ENCODE assay signal across 19 cellular contexts in the genomic region with DNA sequence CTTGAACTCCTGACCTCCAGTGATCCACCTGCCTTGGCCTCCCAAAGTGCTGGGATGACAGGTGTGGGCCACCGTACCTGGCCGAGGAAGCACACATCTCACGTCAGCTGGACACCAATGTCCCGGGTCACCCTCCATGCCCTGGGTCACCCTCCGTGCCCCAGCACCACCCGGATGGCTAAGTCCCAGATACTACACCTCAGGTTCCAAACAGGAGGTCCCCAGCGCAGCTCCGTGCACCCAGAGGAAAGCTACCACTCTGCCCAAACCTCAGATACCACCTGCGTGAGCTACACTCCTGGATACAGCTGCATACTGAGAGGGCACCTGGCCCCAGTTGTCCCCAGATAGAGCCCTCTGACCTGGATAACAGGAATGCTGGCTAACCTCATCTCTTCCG. TPM values are rescaled to one million over a fixed set of nuclear protein-coding genes. Genes with fewer than 3 reads are reported as not detected.
DNase-seq lines count a peak whose midpoint lies in the region; ATAC-seq, FAIRE-seq and TF ChIP-seq lines count a peak whose summit lies in the region.
"Had no signal": no experiment of that assay in that cellular context is flagged by ENCODE, and none has a peak within 500 bp of the region (broad histone marks: within the 10 kb centered on the region; RNA-seq: fewer than 3 reads in every experiment).

No MANE protein-coding gene starts in this region.

- no peaks in the 10 kb centered on the region for H3K9me3 ChIP-seq in kidney (ENCODE audit: control insufficient read depth in 1 of 2, low read length in 2 of 2)
- H3K9me3 ChIP-seq in osteoblast (ENCODE audit: low read depth, low read length), result no peaks in the 10 kb centered on the region
- H3K9me3 ChIP-seq: BE2C had no signal

- no peak overlapping the region for H3K27ac Mint-ChIP-seq in nephron progenitor cell

- peaks cover 44% of the 10 kb centered on the region for H3K4me1 Mint-ChIP-seq in nephron progenitor cell

- intact Hi-C loops in kidney (cut with DNase I), result no loop called here

- ATAC-seq in GM21367 (IDR thresholded peaks at IDR 0.05; ENCODE audit: unreplicated experiment), result no peak
- no peak for ATAC-seq in HG02571 (IDR thresholded peaks at IDR 0.05; ENCODE audit: unreplicated experiment)
- ATAC-seq: GM12878 had no signal

- H3K9ac ChIP-seq in kidney (ENCODE audit: low read length in 2 of 2), result no peak overlapping the region
- H3K9ac ChIP-seq: GM23248 had no signal

- no peak for FAIRE-seq in kidney (lab: Jason Lieb, UNC)
- FAIRE-seq: A204.1, GM12878, GM18507 had no signal

- no peak overlapping the region for H2AFZ ChIP-seq in osteoblast (ENCODE audit: low read length)
- H2AFZ ChIP-seq: GM23248 had no signal

- DNase-seq in 8988T (peak; percentile 4), ecto neural progenitor cell (ENCODE audit: low spot score) (peak; percentile 36), kidney (peak; percentile 53), osteoblast (ENCODE audit: insufficient read length, low spot score, missing footprints) (peak; percentile 62), nephron progenitor cell (no peak)
- DNase-seq: BE2C; CD4-positive, alpha-beta memory T cell; DMS79; GM23248; H7; IMR-90 had no signal

- H3K4me1 ChIP-seq in kidney (ENCODE audit: control insufficient read depth in 1 of 2, insufficient read depth in 1 of 2, low read depth in 1 of 2, low read length in 2 of 2), result peaks cover 0 to 4% of the 10 kb centered on the region in 2 donors
- H3K4me1 ChIP-seq in osteoblast (ENCODE audit: insufficient read depth, low read length), result peaks cover 3% of the 10 kb centered on the region
- H3K4me1 ChIP-seq: BE2C had no signal

- peaks cover 13% of the 10 kb centered on the region for H3K27me3 ChIP-seq in osteoblast (ENCODE audit: insufficient read depth, low read length)

- no peaks in the 10 kb centered on the region for H4K20me1 ChIP-seq in osteoblast (ENCODE audit: insufficient read depth, low read length)

- H3K36me3 ChIP-seq in kidney (ENCODE audit: control insufficient read depth in 1 of 2, insufficient read depth in 2 of 2, low read length in 2 of 2), result no peaks in the 10 kb centered on the region
- no peaks in the 10 kb centered on the region for H3K36me3 ChIP-seq in osteoblast (ENCODE audit: insufficient read depth, low read length)
- H3K36me3 ChIP-seq: BE2C had no signal

- peaks cover 83% of the 10 kb centered on the region for H3K27me3 Mint-ChIP-seq in nephron progenitor cell (ENCODE audit: low read depth, poor library complexity)

- no peak overlapping the region for H3K4me2 ChIP-seq in osteoblast (ENCODE audit: insufficient read depth, low read length)

- no peak overlapping the region for H3K4me3 Mint-ChIP-seq in nephron progenitor cell

- no peaks in the 10 kb centered on the region for H3K36me3 Mint-ChIP-seq in nephron progenitor cell (ENCODE audit: low read depth)

- no peak overlapping the region for H3K4me3 ChIP-seq in kidney (ENCODE audit: low read length in 2 of 2)
- no peak overlapping the region for H3K4me3 ChIP-seq in osteoblast (ENCODE audit: insufficient read depth, low read length)
- H3K4me3 ChIP-seq: GM12878, GM23248 had no signal

- no peaks in the 10 kb centered on the region for H3K79me2 ChIP-seq in osteoblast (ENCODE audit: insufficient read depth, low read length)

- no peaks in the 10 kb centered on the region for H3K9me3 Mint-ChIP-seq in nephron progenitor cell

- TF ChIP-seq CTCF in kidney (IDR thresholded peaks at IDR 0.05; ENCODE audit: borderline replicate concordance, extremely low read depth, insufficient read depth) (no peak), osteoblast (IDR thresholded peaks at IDR 0.05; ENCODE audit: extremely low read depth, low read depth, low read length) (no peak), nephron progenitor cell (IDR thresholded peaks at IDR 0.05) (no peak)

- H3K27ac ChIP-seq in kidney (ENCODE audit: low read depth in 2 of 2, low read length in 2 of 2) (no peak overlapping the region), osteoblast (ENCODE audit: low read depth, low read length) (no peak overlapping the region)
- H3K27ac ChIP-seq: C4-2B, GM23248 had no signal

RNA-seq across cellular contexts. Expression of a gene that starts 14.0 kb away (rescaled TPM):
- total RNA-seq in kidney, result 1.2 TPM
- polyA plus RNA-seq in kidney (ENCODE audit: insufficient read depth, low read depth, low replicate concordance), result 2.6 TPM
- total RNA-seq in osteoblast, result not detected in 2 replicates
- total RNA-seq: CD4-positive, alpha-beta memory T cell; GM12878; GM23248; HT-29; IMR-90 had no signal
- polyA plus RNA-seq: GM23248 had no signal

RNA-seq across cellular contexts. Expression of a gene that starts 40.5 kb away (rescaled TPM):
- total RNA-seq in kidney (not detected), osteoblast (not detected in 2 replicates)
- polyA plus RNA-seq in kidney (ENCODE audit: insufficient read depth, low read depth, low replicate concordance), result 115 TPM
- total RNA-seq: CD4-positive, alpha-beta memory T cell; G401; GM12878; GM23248; H7; HT-29; IMR-90 had no signal
- polyA plus RNA-seq: CD4-positive, alpha-beta memory T cell; GM12878; GM23248; IMR-90 had no signal

RNA-seq across cellular contexts. Expression of a gene that starts 43.2 kb away (rescaled TPM):
- total RNA-seq in kidney, result 31.7 TPM
- polyA plus RNA-seq in kidney (ENCODE audit: insufficient read depth, low read depth, low replicate concordance), result 73.7 TPM
- 19.4 and 22.8 TPM in 2 replicates for total RNA-seq in osteoblast
